Comparison of ENCODE assay signal across 9 cellular contexts in the genomic region with DNA sequence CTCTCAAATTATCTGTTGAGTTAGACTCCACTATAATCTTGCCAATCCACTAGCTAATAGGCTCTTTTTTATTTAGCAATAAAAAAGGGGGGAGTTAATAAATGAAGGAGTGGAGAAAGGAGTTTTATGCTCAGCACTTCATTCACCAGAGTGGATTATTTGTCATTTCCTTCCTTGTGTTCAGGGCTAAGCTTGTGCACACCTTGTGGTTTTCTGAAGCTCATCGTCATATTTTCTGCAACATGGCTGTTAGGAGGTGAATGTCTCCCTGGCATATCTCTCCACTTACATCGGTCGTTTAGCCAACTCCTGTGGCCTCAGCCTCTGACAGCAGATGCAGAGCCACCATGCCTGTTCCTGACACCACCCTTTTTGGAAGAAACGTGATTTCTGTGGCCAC.
"Had no signal": no experiment of that assay in that cellular context is flagged by ENCODE, and none has a peak within 500 bp of the region (broad histone marks: within the 10 kb centered on the region; RNA-seq: fewer than 3 reads in every experiment).

No MANE protein-coding gene starts in this region.

- ATAC-seq: T-helper 17 cell had no signal

- H3K27me3 ChIP-seq: adrenal gland, tibial artery had no signal

- H3K4me1 Mint-ChIP-seq: memory B cell, T-helper 17 cell had no signal

- H3K4me3 ChIP-seq: adrenal gland, psoas muscle, tibial artery had no signal

- H3K27ac Mint-ChIP-seq: activated naive CD4-positive, alpha-beta T cell treated with anti-CD3 and anti-CD28 coated beads, Interleukin-2, amount 50 U/mL, for 72 hours; memory B cell; T-helper 17 cell had no signal

- H3K36me3 Mint-ChIP-seq: activated naive CD4-positive, alpha-beta T cell treated with anti-CD3 and anti-CD28 coated beads, Interleukin-2, amount 50 U/mL, for 72 hours; memory B cell had no signal

- H3K27ac ChIP-seq: adrenal gland, epithelial cell of prostate, psoas muscle, tibial artery had no signal

- H3K4me3 Mint-ChIP-seq: memory B cell, T-helper 17 cell had no signal

- H3K4me1 ChIP-seq: adrenal gland, psoas muscle, tibial artery had no signal

- DNase-seq: activated gamma-delta T cell, psoas muscle, right cardiac atrium, T-helper 17 cell, tibial artery had no signal

- H3K36me3 ChIP-seq: adrenal gland had no signal

- H3K9me3 ChIP-seq: adrenal gland, psoas muscle, tibial artery had no signal

- H3K27me3 Mint-ChIP-seq: memory B cell had no signal

- H3K9me3 Mint-ChIP-seq: activated naive CD4-positive, alpha-beta T cell treated with anti-CD3 and anti-CD28 coated beads, Interleukin-2, amount 50 U/mL, for 72 hours had no signal
